ENCODE assay signal across 13 cellular contexts in genomic region chr12:6322352-6322751, GRCh38. TPM values are rescaled to one million over a fixed set of nuclear protein-coding genes. Genes with fewer than 3 reads are reported as not detected.
DNase-seq lines count a peak whose midpoint lies in the region; ATAC-seq and TF ChIP-seq lines count a peak whose summit lies in the region.
"Had no signal": no experiment of that assay in that cellular context is flagged by ENCODE, and none has a peak within 500 bp of the region (broad histone marks: within the 10 kb centered on the region; RNA-seq: fewer than 3 reads in every experiment).

No MANE protein-coding gene starts in this region.

- H3K9me3 Mint-ChIP-seq in CD8-positive, alpha-beta memory T cell, result no peaks in the 10 kb centered on the region

- intact Hi-C loops in PC-9 (cut with micrococcal nuclease; ENCODE audit: unreplicated experiment), result loop anchor here (2.0 to 5.0 kb wide), 2 partner anchors 36 to 145 kb away; no protein-coding TSS in a partner anchor
- intact Hi-C loops in sigmoid colon (cut with DNase I), result loop anchor here (2.0 to 5.0 kb wide), 2 partner anchors 130 to 148 kb away; partner anchors contain the start of genes TAPBPL and VAMP1

- no peak for DNase-seq in CD8-positive, alpha-beta memory T cell
- DNase-seq in PC-9 (no peak), iPS DF 6.9 (ENCODE audit: low read depth, low spot score) (no peak), sigmoid colon (no peak), NK-92 (lab: John Stamatoyannopoulos, UW; ENCODE audit: unreplicated experiment) (no peak), AML-193 (lab: John Stamatoyannopoulos, UW) (no peak)
- DNase-seq: erythroblast, Kasumi-1, NCI-H2171 treated with DMSO at 0.1 percent for 48 hours, testis had no signal

- no peak for TF ChIP-seq EP300 in sigmoid colon (IDR thresholded peaks at IDR 0.05)

- POLR2A ChIA-PET in CD8-positive, alpha-beta memory T cell (lab: Charles Lee), result interaction anchor here (0.5 to 1.6 kb wide), 2 partner anchors 149 to 282 kb away, joined by 5 to 6 read pairs; partner anchors contain the start of gene VAMP1
- POLR2A ChIA-PET in PC-9 (lab: Charles Lee; ENCODE audit: unreplicated experiment), result interaction anchor here (1.3 kb wide), 1 partner anchor 291 kb away, joined by 13 read pairs; no protein-coding TSS in a partner anchor

- no peak overlapping the region for H3K4me3 Mint-ChIP-seq in CD8-positive, alpha-beta memory T cell

- no peaks in the 10 kb centered on the region for H3K9me3 ChIP-seq in CD8-positive, alpha-beta memory T cell (ENCODE audit: low read length)
- H3K9me3 ChIP-seq in PC-9 (ENCODE audit: insufficient read depth, low read depth), result no peaks in the 10 kb centered on the region
- H3K9me3 ChIP-seq in iPS DF 6.9 (ENCODE audit: control insufficient read depth, insufficient read depth, low read length), result no peaks in the 10 kb centered on the region
- H3K9me3 ChIP-seq in sigmoid colon, result no peaks in the 10 kb centered on the region
- H3K9me3 ChIP-seq: HAP-1, testis had no signal

- ATAC-seq in HG02938 (IDR thresholded peaks at IDR 0.05; ENCODE audit: unreplicated experiment), result no peak
- no peak for ATAC-seq in GM18520 (IDR thresholded peaks at IDR 0.05; ENCODE audit: unreplicated experiment)

- peaks cover 42% of the 10 kb centered on the region for H3K4me1 ChIP-seq in CD8-positive, alpha-beta memory T cell (ENCODE audit: insufficient read depth, low read length)
- peaks cover 39% of the 10 kb centered on the region for H3K4me1 ChIP-seq in PC-9 (replicated peaks; ENCODE audit: insufficient read depth)
- peaks cover 23% of the 10 kb centered on the region for H3K4me1 ChIP-seq in iPS DF 6.9 (ENCODE audit: control insufficient read depth, insufficient read depth, low read length)
- peaks cover 0 to 54% (median 45%) of the 10 kb centered on the region in 4 donors for H3K4me1 ChIP-seq in sigmoid colon

- peaks cover 4% of the 10 kb centered on the region; the same call in 1 of the 2 replicates for H4K20me1 ChIP-seq in PC-9 (ENCODE audit: insufficient read depth)

- H3K36me3 ChIP-seq in CD8-positive, alpha-beta memory T cell (ENCODE audit: insufficient read depth, low read length), result no peaks in the 10 kb centered on the region
- H3K36me3 ChIP-seq in PC-9 (ENCODE audit: low read depth), result peaks cover 15% of the 10 kb centered on the region
- no peaks in the 10 kb centered on the region; the same call in 1 of the 2 replicates for H3K36me3 ChIP-seq in iPS DF 6.9 (ENCODE audit: control insufficient read depth, insufficient read depth, low read length)
- H3K36me3 ChIP-seq in sigmoid colon, result no peaks in the 10 kb centered on the region
- H3K36me3 ChIP-seq: HAP-1 had no signal

- no TSS peak for BruUV-seq in PC-9 (replicated peaks; lab: Mats Ljungman, UMichigan)

- H3K9me2 ChIP-seq in PC-9 (ENCODE audit: insufficient read depth), result no peaks in the 10 kb centered on the region

- no peak overlapping the region for H2AFZ ChIP-seq in PC-9

- H3K27me3 Mint-ChIP-seq in CD8-positive, alpha-beta memory T cell, result no peaks in the 10 kb centered on the region

- H3K27ac ChIP-seq in CD8-positive, alpha-beta memory T cell (ENCODE audit: low read depth, low read length), result no peak overlapping the region
- H3K27ac ChIP-seq in PC-9, result peak overlapping the region; percentile 60
- peak overlapping the region; percentile 82 for H3K27ac ChIP-seq in iPS DF 6.9 (ENCODE audit: low read length)
- peak overlapping the region; percentile 77 to 98 (median 92) for H3K27ac ChIP-seq in sigmoid colon
- H3K27ac ChIP-seq: testis had no signal

- TF ChIP-seq POLR2A in sigmoid colon (IDR thresholded peaks at IDR 0.05), result no peak

- CTCF ChIA-PET in CD8-positive, alpha-beta memory T cell (lab: Charles Lee), result interaction anchor here (1.1 to 2.4 kb wide), 17 partner anchors 8 to 218 kb away, joined by 3 to 47 read pairs (median 6); partner anchors contain the start of genes MRPL51, TNFRSF1A and VAMP1
- CTCF ChIA-PET in PC-9 (lab: Charles Lee), result interaction anchor here (1.4 kb wide), 2 partner anchors 48 to 143 kb away, joined by 6 read pairs; no protein-coding TSS in a partner anchor

- H3K4me1 Mint-ChIP-seq in CD8-positive, alpha-beta memory T cell, result peaks cover 59 to 67% (median 65%) of the 10 kb centered on the region in 3 donors

- H3F3A ChIP-seq in PC-9 (ENCODE audit: insufficient read depth, low read depth), result peaks cover 71% of the 10 kb centered on the region

- peak overlapping the region; percentile 17 for H3K4me2 ChIP-seq in PC-9

- no peak for TF ChIP-seq CTCF in PC-9 (conservative IDR thresholded peaks at IDR 0.05)
- no peak for TF ChIP-seq CTCF in sigmoid colon (IDR thresholded peaks at IDR 0.05)

- no peaks in the 10 kb centered on the region for H3K79me2 ChIP-seq in PC-9 (ENCODE audit: low read depth)

- H3K27me3 ChIP-seq in CD8-positive, alpha-beta memory T cell (ENCODE audit: insufficient read depth, low read length, poor library complexity, severe bottlenecking), result no peaks in the 10 kb centered on the region
- H3K27me3 ChIP-seq in PC-9 (ENCODE audit: insufficient read depth, low read depth), result no peaks in the 10 kb centered on the region
- H3K27me3 ChIP-seq in iPS DF 6.9 (ENCODE audit: control insufficient read depth, insufficient read depth, low read length), result no peaks in the 10 kb centered on the region
- H3K27me3 ChIP-seq in sigmoid colon, result no peaks in the 10 kb centered on the region
- H3K27me3 ChIP-seq: testis had no signal

- H3K27ac Mint-ChIP-seq in CD8-positive, alpha-beta memory T cell, result peak overlapping the region in 6 of 8 donors; percentile 29 to 95 (median 91)

- H3K36me3 Mint-ChIP-seq in CD8-positive, alpha-beta memory T cell, result peaks cover 0 to 12% (median 0%) of the 10 kb centered on the region in 3 donors

- WGBS in iPS DF 6.9 (ENCODE audit: insufficient coverage, insufficient read length), result no CpG with 5 or more reads among the region's 4 CpGs
- 87 to 90% methylated on average over 4 of the region's 4 CpGs for WGBS in sigmoid colon, 2 donors

- no peak overlapping the region for H3K4me3 ChIP-seq in CD8-positive, alpha-beta memory T cell (ENCODE audit: low read length)
- H3K4me3 ChIP-seq in PC-9 (no peak overlapping the region), iPS DF 6.9 (ENCODE audit: low read length) (no peak overlapping the region), sigmoid colon (no peak overlapping the region)
- H3K4me3 ChIP-seq: HAP-1, testis had no signal

RNA-seq across cellular contexts. Expression of gene PLEKHG6, which starts 11.9 kb away (rescaled TPM):
- not detected for total RNA-seq in CD8-positive, alpha-beta memory T cell
- 0.72 TPM for polyA plus RNA-seq in CD8-positive, alpha-beta memory T cell
- total RNA-seq in PC-9 (2021) (86.5 and 89.9 TPM in 2 replicates), sigmoid colon (1 to 10 TPM in 1 of 4 donors, under 1 TPM in 1, not detected in 2; 0.99 to 2.5 TPM)
- polyA plus RNA-seq in sigmoid colon, result 100 to 1,000 TPM in 1 of 3 donors, 10 to 100 TPM in 2; 61.3 to 146 (median 93.6) TPM

RNA-seq across cellular contexts. Expression of gene TNFRSF1A, which starts 19.5 kb away (rescaled TPM):
- 10 to 100 TPM; 62.1 to 62.9 TPM for total RNA-seq in CD8-positive, alpha-beta memory T cell
- polyA plus RNA-seq in CD8-positive, alpha-beta memory T cell, result 57.1 TPM
- total RNA-seq in PC-9 (2021), result 144 and 165 TPM in 2 replicates
- total RNA-seq in sigmoid colon, result 100 to 1,000 TPM; 135 to 191 (median 176) TPM
- polyA plus RNA-seq in sigmoid colon, result 100 to 1,000 TPM in 1 of 3 donors, 10 to 100 TPM in 2; 31.7 to 107 (median 74.5) TPM

RNA-seq across cellular contexts. Expression of gene SCNN1A, which starts 53.0 kb away (rescaled TPM):
- under 1 TPM; 0.77 to 0.93 TPM for total RNA-seq in CD8-positive, alpha-beta memory T cell
- polyA plus RNA-seq in CD8-positive, alpha-beta memory T cell, result 0.49 TPM
- total RNA-seq in PC-9 (2021), result 460 and 549 TPM in 2 replicates
- 1 to 10 TPM in 3 of 4 donors, under 1 TPM in 1; 0.82 to 7.2 (median 1.1) TPM for total RNA-seq in sigmoid colon
- polyA plus RNA-seq in sigmoid colon, result 100 to 1,000 TPM in 1 of 3 donors, 10 to 100 TPM in 2; 51.1 to 169 (median 53.5) TPM

Comparison
In these comparisons a context has a peak if more than half of its experiments do, and no peak if none do; other contexts are left out.
1. RNA of gene PLEKHG6, which starts 11.9 kb away (total RNA-seq): 86.5 to 89.9 TPM in PC-9; 0.99 to 2.5 TPM in sigmoid colon and not detected in CD8-positive, alpha-beta memory T cell; every median in the first group is over 10 times any median in the second.
2. RNA of gene SCNN1A, which starts 53.0 kb away (total RNA-seq): 460 to 549 TPM in PC-9; 0.82 to 7.2 TPM in sigmoid colon and 0.77 to 0.93 TPM in CD8-positive, alpha-beta memory T cell; every median in the first group is over 10 times any median in the second.